In genomic region chr15:40439461-40440299, GRCh38 we compare ENCODE assay signal across 8 cellular contexts. TPM values are rescaled to one million over a fixed set of nuclear protein-coding genes. Genes with fewer than 3 reads are reported as not detected.
A peak's percentile ranks its signal among the peaks of the same experiment; 100 is the strongest.
DNase-seq lines count a peak whose midpoint lies in the region; ATAC-seq and TF ChIP-seq lines count a peak whose summit lies in the region.

No MANE protein-coding gene starts in this region.

- no peak overlapping the region for H2AFZ ChIP-seq in HCT116 (ENCODE audit: low read depth, low read length, poor library complexity, severe bottlenecking)

- peaks cover 31% of the 10 kb centered on the region for H3K79me2 ChIP-seq in HCT116 (ENCODE audit: insufficient read depth, low read length)

- peak overlapping the region; percentile 88 to 97 (median 94) for H3K4me3 Mint-ChIP-seq in CD4-positive, CD25-positive, alpha-beta regulatory T cell
- H3K4me3 Mint-ChIP-seq in endodermal cell, result peak overlapping the region; percentile 85

- H3K36me3 ChIP-seq in CD4-positive, CD25-positive, alpha-beta regulatory T cell (ENCODE audit: control insufficient read depth, insufficient read depth, low read length), result no peaks in the 10 kb centered on the region
- H3K36me3 ChIP-seq in HCT116 (ENCODE audit: control insufficient read depth in 1 of 2, insufficient read depth in 2 of 2, low read length in 2 of 2), result no peaks in the 10 kb centered on the region
- no peaks in the 10 kb centered on the region for H3K36me3 ChIP-seq in endodermal cell (ENCODE audit: control insufficient read depth, insufficient read depth, low read length)
- no peaks in the 10 kb centered on the region for H3K36me3 ChIP-seq in transverse colon

- H3K27ac ChIP-seq in CD4-positive, CD25-positive, alpha-beta regulatory T cell (ENCODE audit: insufficient read depth, low read length, poor library complexity, severe bottlenecking), result no peak overlapping the region
- H3K27ac ChIP-seq in HCT116 (ENCODE audit: low read depth, low read length), result no peak overlapping the region; the same call in 1 of the 2 replicates
- no peak overlapping the region for H3K27ac ChIP-seq in endodermal cell (ENCODE audit: low read depth, low read length)
- peak overlapping the region; percentile 61 to 89 (median 74) for H3K27ac ChIP-seq in transverse colon

- no peak for TF ChIP-seq EP300 in transverse colon (IDR thresholded peaks at IDR 0.05; ENCODE audit: low read depth)

- no peak for ATAC-seq in CD4-positive, CD25-positive, alpha-beta regulatory T cell (ENCODE audit: low read depth in 2 of 2)
- ATAC-seq in HCT116, result peak; percentile 31

- POLR2A ChIA-PET in HCT116 (lab: Charles Lee), result interaction anchor here (0.6 to 1.4 kb wide), 2 partner anchors 34 to 70 kb away, joined by 3 to 6 read pairs; partner anchors contain the start of gene IVD

- no TSS peak for BruUV-seq in HCT116 (replicated peaks; lab: Mats Ljungman, UMichigan)

- H3K9me3 Mint-ChIP-seq in CD4-positive, CD25-positive, alpha-beta regulatory T cell, result peaks cover 0 to 1% (median 0%) of the 10 kb centered on the region in 7 donors
- H3K9me3 Mint-ChIP-seq in endodermal cell, result no peaks in the 10 kb centered on the region

- no peaks in the 10 kb centered on the region for H3K36me3 Mint-ChIP-seq in CD4-positive, CD25-positive, alpha-beta regulatory T cell
- H3K36me3 Mint-ChIP-seq in endodermal cell (ENCODE audit: low read depth), result no peaks in the 10 kb centered on the region

- peaks cover 59% of the 10 kb centered on the region for H3K4me1 ChIP-seq in CD4-positive, CD25-positive, alpha-beta regulatory T cell (ENCODE audit: control insufficient read depth, insufficient read depth, low read length, poor library complexity, severe bottlenecking)
- peaks cover 10 to 26% of the 10 kb centered on the region in 2 experiments for H3K4me1 ChIP-seq in HCT116 (ENCODE audit: control insufficient read depth in 1 of 2, insufficient read depth in 2 of 2, low read length in 2 of 2)
- peaks cover 12% of the 10 kb centered on the region for H3K4me1 ChIP-seq in endodermal cell (ENCODE audit: control insufficient read depth, insufficient read depth, low read length)
- H3K4me1 ChIP-seq in transverse colon, result peaks cover 25 to 59% (median 40%) of the 10 kb centered on the region in 4 donors

- H4K20me1 ChIP-seq in HCT116 (ENCODE audit: insufficient read depth), result no peaks in the 10 kb centered on the region

- RAD21 ChIA-PET in HCT116 (lab: Charles Lee; ENCODE audit: low non-redundant PET in 1 of 2, low total read pairs in 2 of 2, uncharacterized antibody in 2 of 2, unreplicated experiment in 2 of 2), result no interaction called here

- peaks cover 61% of the 10 kb centered on the region for H3K27me3 Mint-ChIP-seq in CD4-positive, CD25-positive, alpha-beta regulatory T cell
- peaks cover 28% of the 10 kb centered on the region for H3K27me3 Mint-ChIP-seq in endodermal cell (ENCODE audit: insufficient read depth)

- no peak for TF ChIP-seq CTCF in HCT116 (IDR thresholded peaks at IDR 0.05 in 2 of 3, conservative IDR thresholded peaks at IDR 0.05 in 1 of 3; ENCODE audit: borderline replicate concordance in 1 of 3, insufficient read depth in 1 of 3, low read depth in 2 of 3, low read length in 2 of 3)
- no peak for TF ChIP-seq CTCF in endodermal cell (conservative IDR thresholded peaks at IDR 0.05)
- no peak for TF ChIP-seq CTCF in transverse colon (IDR thresholded peaks at IDR 0.05)

- peaks cover 4% of the 10 kb centered on the region for H3K27me3 ChIP-seq in CD4-positive, CD25-positive, alpha-beta regulatory T cell (ENCODE audit: control insufficient read depth, insufficient read depth, low read length)
- H3K27me3 ChIP-seq in HCT116 (ENCODE audit: insufficient read depth, low read length) (no peaks in the 10 kb centered on the region), endodermal cell (ENCODE audit: control insufficient read depth, insufficient read depth, low read length, poor library complexity, severe bottlenecking) (peaks cover 38% of the 10 kb centered on the region), transverse colon (peaks cover 23% of the 10 kb centered on the region)

- no peaks in the 10 kb centered on the region for H3K9me3 ChIP-seq in CD4-positive, CD25-positive, alpha-beta regulatory T cell (ENCODE audit: control insufficient read depth in 2 of 2, low read length in 2 of 2)
- H3K9me3 ChIP-seq in HCT116 (ENCODE audit: control insufficient read depth in 1 of 2, insufficient read depth in 1 of 2, low read depth in 1 of 2, low read length in 2 of 2) (no peaks in the 10 kb centered on the region), endodermal cell (ENCODE audit: control insufficient read depth, low read length) (no peaks in the 10 kb centered on the region), transverse colon (no peaks in the 10 kb centered on the region)

- peak overlapping the region; percentile 97 for H3K4me2 ChIP-seq in HCT116 (ENCODE audit: low read length)

- 1 to 2% methylated on average over 13 to 27 of the region's 28 CpGs for WGBS in endodermal cell (ENCODE audit: insufficient coverage in 1 of 2, insufficient read length in 1 of 2), 2 experiments
- 2 to 5% methylated on average over 9 to 27 of the region's 28 CpGs for WGBS in transverse colon (ENCODE audit: low coverage in 1 of 2), 2 donors

- peak in 2 of 3 donors; percentile 22 to 26 for DNase-seq in CD4-positive, CD25-positive, alpha-beta regulatory T cell
- no peak for DNase-seq in HCT116 (ENCODE audit: low read depth, low spot score)
- DNase-seq in UCSD-AML1 (lab: John Stamatoyannopoulos, UW; ENCODE audit: unreplicated experiment), result peak; percentile 42
- peak; percentile 89 for DNase-seq in endodermal cell
- peak; percentile 30 for DNase-seq in middle frontal gyrus (ENCODE audit: extremely low spot score, low spot score)
- peak; percentile 68 for DNase-seq in transverse colon
- DNase-seq in globus pallidus (ENCODE audit: low spot score), result no peak
- no peak for DNase-seq in posterior vena cava (ENCODE audit: low spot score)

- no peaks in the 10 kb centered on the region for H3K9me2 ChIP-seq in HCT116 (ENCODE audit: insufficient read depth)

- intact Hi-C loops in HCT116 (cut with micrococcal nuclease), result no loop called here
- intact Hi-C loops in transverse colon (cut with DNase I; ENCODE audit: low total_unique reads), result no loop called here
- intact Hi-C loops in posterior vena cava (cut with DNase I), result no loop called here

- peak overlapping the region in 2 of 3 donors; percentile 60 to 89 for H3K27ac Mint-ChIP-seq in CD4-positive, CD25-positive, alpha-beta regulatory T cell
- peak overlapping the region; percentile 94 for H3K27ac Mint-ChIP-seq in endodermal cell

- peak overlapping the region; percentile 48 for H3K4me3 ChIP-seq in CD4-positive, CD25-positive, alpha-beta regulatory T cell (ENCODE audit: low read depth, low read length)
- H3K4me3 ChIP-seq in HCT116 (replicated peaks in 1 of 2; ENCODE audit: low read depth in 1 of 2, low read length in 2 of 2), result peak overlapping the region; percentile 60 to 63
- peak overlapping the region; percentile 88 for H3K4me3 ChIP-seq in endodermal cell (ENCODE audit: low read length)
- H3K4me3 ChIP-seq in transverse colon, result peak overlapping the region; percentile 40 to 95 (median 74)

- CTCF ChIA-PET in HCT116 (lab: Charles Lee), result interaction anchor here (0.6 to 1.6 kb wide), 9 partner anchors 9 to 453 kb away, joined by 3 to 5 read pairs (median 3); no protein-coding TSS in a partner anchor

- TF ChIP-seq POLR2A in HCT116 (IDR thresholded peaks at IDR 0.05; ENCODE audit: borderline replicate concordance, extremely low read depth, insufficient read depth, insufficient read length), result no peak
- TF ChIP-seq POLR2A in transverse colon (IDR thresholded peaks at IDR 0.05), result no peak

- peaks cover 0 to 68% (median 35%) of the 10 kb centered on the region in 4 donors for H3K4me1 Mint-ChIP-seq in CD4-positive, CD25-positive, alpha-beta regulatory T cell
- peaks cover 57% of the 10 kb centered on the region for H3K4me1 Mint-ChIP-seq in endodermal cell

- H3K9ac ChIP-seq in HCT116 (ENCODE audit: low read length), result peak overlapping the region; percentile 60
- peak overlapping the region; percentile 47 for H3K9ac ChIP-seq in endodermal cell (ENCODE audit: extremely low read depth, low read length, poor library complexity, severe bottlenecking)

- TF ChIP-seq RAD21 in HCT116 (IDR thresholded peaks at IDR 0.05; ENCODE audit: low read depth), result no peak

- in situ Hi-C loops in transverse colon (cut with MboI; ENCODE audit: low pct_ligation_motif_present in 1 of 4, low pct_unique_long_range_greater_than_20kb in 1 of 4, low sequenced_read_pairs in 3 of 4), result no loop called here

RNA-seq across cellular contexts. Expression of gene BAHD1, which starts 1.1 kb away (rescaled TPM):
- 32.9 TPM for total RNA-seq in CD4-positive, CD25-positive, alpha-beta regulatory T cell
- 1 to 10 TPM; 1.3 to 1.6 (median 1.5) TPM for polyA plus RNA-seq in CD4-positive, CD25-positive, alpha-beta regulatory T cell
- total RNA-seq in HCT116 (2021; ENCODE audit: unreplicated experiment) (25.0 TPM), endodermal cell (10 to 100 TPM; 23.5 to 30.1 TPM), transverse colon (10 to 100 TPM in 3 of 4 donors, 1 to 10 TPM in 1; 9.0 to 35.5 (median 26.4) TPM), posterior vena cava (10 to 100 TPM; 11.9 to 13.8 TPM)
- polyA plus RNA-seq in HCT116 (2012), result 18.0 and 18.8 TPM in 2 replicates
- polyA plus RNA-seq in endodermal cell (2013, experiment 1 of 2), result 20.3 TPM
- polyA plus RNA-seq in endodermal cell (2013, experiment 2 of 2), result 20.1 TPM

RNA-seq across cellular contexts. Expression of gene CHST14, which starts 31.1 kb away (rescaled TPM):
- 6.3 TPM for total RNA-seq in CD4-positive, CD25-positive, alpha-beta regulatory T cell
- 1 to 10 TPM; 1.1 to 2.0 (median 1.4) TPM for polyA plus RNA-seq in CD4-positive, CD25-positive, alpha-beta regulatory T cell
- total RNA-seq in HCT116 (2021; ENCODE audit: unreplicated experiment), result 12.7 TPM
- 10.2 and 10.8 TPM in 2 replicates for polyA plus RNA-seq in HCT116 (2012)
- 10 to 100 TPM; 33.7 to 43.0 TPM for total RNA-seq in endodermal cell
- 28.5 TPM for polyA plus RNA-seq in endodermal cell (2013, experiment 1 of 2)
- 27.1 TPM for polyA plus RNA-seq in endodermal cell (2013, experiment 2 of 2)
- 1 to 10 TPM in 3 of 4 donors, not detected in 1; 2.9 to 8.8 (median 4.1) TPM for total RNA-seq in transverse colon
- total RNA-seq in posterior vena cava, result 10 to 100 TPM; 11.8 to 15.8 TPM

RNA-seq across cellular contexts. Expression of gene IVD, which starts 34.1 kb away (rescaled TPM):
- 40.2 TPM for total RNA-seq in CD4-positive, CD25-positive, alpha-beta regulatory T cell
- 10 to 100 TPM; 25.0 to 36.3 (median 32.4) TPM for polyA plus RNA-seq in CD4-positive, CD25-positive, alpha-beta regulatory T cell
- total RNA-seq in HCT116 (2021; ENCODE audit: unreplicated experiment), result 65.6 TPM
- polyA plus RNA-seq in HCT116 (2012), result 45.5 and 50.0 TPM in 2 replicates
- 10 to 100 TPM; 90.6 to 98.7 TPM for total RNA-seq in endodermal cell
- polyA plus RNA-seq in endodermal cell (2013, experiment 1 of 2), result 63.5 TPM
- polyA plus RNA-seq in endodermal cell (2013, experiment 2 of 2), result 51.7 TPM
- total RNA-seq in transverse colon, result 100 to 1,000 TPM in 1 of 4 donors, 10 to 100 TPM in 3; 51.4 to 122 (median 58.7) TPM
- 10 to 100 TPM; 24.3 to 38.9 TPM for total RNA-seq in posterior vena cava

RNA-seq across cellular contexts. Expression of gene KNSTRN, which starts 57.2 kb away (rescaled TPM):
- 10.5 TPM for total RNA-seq in CD4-positive, CD25-positive, alpha-beta regulatory T cell
- polyA plus RNA-seq in CD4-positive, CD25-positive, alpha-beta regulatory T cell, result 1 to 10 TPM; 3.3 to 6.1 (median 4.4) TPM
- 84.1 TPM for total RNA-seq in HCT116 (2021; ENCODE audit: unreplicated experiment)
- 66.4 and 98.7 TPM in 2 replicates for polyA plus RNA-seq in HCT116 (2012)
- total RNA-seq in endodermal cell, result 10 to 100 TPM; 57.6 to 92.4 TPM
- 80.7 TPM for polyA plus RNA-seq in endodermal cell (2013, experiment 1 of 2)
- polyA plus RNA-seq in endodermal cell (2013, experiment 2 of 2), result 81.0 TPM
- total RNA-seq in transverse colon, result 10 to 100 TPM in 1 of 4 donors, 1 to 10 TPM in 3; 7.5 to 80.4 (median 8.3) TPM
- 1 to 10 TPM; 5.4 to 8.4 TPM for total RNA-seq in posterior vena cava

Comparison
In these comparisons a context has a peak if more than half of its experiments do, and no peak if none do; other contexts are left out.
1. DNase-seq: peak in CD4-positive, CD25-positive, alpha-beta regulatory T cell (2 of 3), UCSD-AML1 (single experiment), endodermal cell (single experiment), middle frontal gyrus (single experiment) and transverse colon (single experiment); none in HCT116 (single experiment), globus pallidus (single experiment) and posterior vena cava (single experiment).
2. H3K27ac ChIP-seq: peak in transverse colon (4 of 4); none in CD4-positive, CD25-positive, alpha-beta regulatory T cell (single experiment), HCT116 (single experiment) and endodermal cell (single experiment).
3. Peak in every context shown above with its lines, with median percentiles within 50 percentile points of each other: H3K4me3 ChIP-seq.